ENCODE assay signal across 8 cellular contexts in the genomic region with DNA sequence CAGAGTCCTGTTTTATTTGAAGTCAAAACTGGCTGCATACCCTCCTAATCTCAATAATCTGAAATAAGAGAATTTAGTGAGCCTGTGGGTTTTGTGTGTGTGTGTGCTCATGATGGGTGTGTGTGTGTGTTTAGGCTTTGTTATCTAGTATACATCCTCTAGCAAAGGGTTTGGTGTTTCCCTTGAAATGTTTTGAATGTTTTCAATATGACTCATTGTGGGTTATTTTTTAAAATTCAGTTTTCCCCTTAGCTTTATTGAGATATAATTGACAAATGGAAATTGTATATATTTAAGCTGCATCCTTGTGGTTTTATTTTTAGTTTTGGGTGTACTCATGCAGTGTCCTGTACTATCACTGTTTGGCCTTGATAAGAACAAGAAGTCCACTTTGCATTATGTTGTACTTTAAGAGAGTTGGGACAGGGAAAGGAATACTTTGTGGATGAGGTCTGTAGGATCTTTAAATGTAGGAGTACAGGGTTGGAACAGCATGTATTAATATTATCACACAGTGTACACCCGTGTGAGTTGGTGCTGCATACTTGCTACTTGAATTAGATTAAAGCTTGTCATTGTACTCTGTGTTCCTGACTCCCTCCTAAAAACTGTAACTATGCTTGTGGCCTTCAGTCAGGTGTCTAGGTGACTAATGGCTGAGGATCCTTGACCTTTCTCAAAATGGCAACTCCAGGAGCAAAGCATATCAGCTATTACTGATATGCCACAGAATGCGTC. TPM values are rescaled to one million over a fixed set of nuclear protein-coding genes. Genes with fewer than 3 reads are reported as not detected.
DNase-seq lines count a peak whose midpoint lies in the region; ATAC-seq, FAIRE-seq and TF ChIP-seq lines count a peak whose summit lies in the region.

No MANE protein-coding gene starts in this region.

- POLR2A ChIA-PET in GM10248 (lab: Yijun Ruan, JAX): interaction anchor here (0.6 kb wide), 1 partner anchor 139 kb away, joined by 6 read pairs; no protein-coding TSS in a partner anchor

- peaks cover 6% of the 10 kb centered on the region for H3K36me3 Mint-ChIP-seq in neural progenitor cell

- peaks cover 11% of the 10 kb centered on the region for H3K4me1 Mint-ChIP-seq in neural progenitor cell

- H3K9me3 Mint-ChIP-seq in neural progenitor cell: no peaks in the 10 kb centered on the region

- H3K4me3 ChIP-seq in neural progenitor cell: no peak overlapping the region

- H3F3A ChIP-seq in neural progenitor cell (ENCODE audit: low read depth): no peaks in the 10 kb centered on the region

- no peak overlapping the region for H3K4me2 ChIP-seq in neural progenitor cell

- H3K9ac ChIP-seq in neural progenitor cell: no peak overlapping the region

- H4K20me1 ChIP-seq in neural progenitor cell (ENCODE audit: low read depth): no peaks in the 10 kb centered on the region

- no peak overlapping the region for H3K4me3 Mint-ChIP-seq in neural progenitor cell

- DNase-seq in HTR-8/SVneo (ENCODE audit: insufficient read length, low spot score) (no peak), neural progenitor cell (ENCODE audit: low spot score) (no peak), GM10248 (ENCODE audit: extremely low spot score) (no peak), NCI-H187 (lab: John Stamatoyannopoulos, UW) (no peak), C1 segment of cervical spinal cord (lab: John Stamatoyannopoulos, UW) (no peak)
- peak; percentile 7 for DNase-seq in central memory CD4-positive, alpha-beta T cell
- DNase-seq in stimulated activated naive CD4-positive, alpha-beta T cell treated with Interleukin-2 at 50 U/mL for 16 hours (lab: John Stamatoyannopoulos, UW): no peak

- no peaks in the 10 kb centered on the region for H3K4me1 ChIP-seq in neural progenitor cell

- peaks cover 4% of the 10 kb centered on the region for H3K27me3 Mint-ChIP-seq in neural progenitor cell (ENCODE audit: insufficient read depth, low read depth)

- peak overlapping the region; percentile 31 for H3K27ac Mint-ChIP-seq in neural progenitor cell

- H3K27me3 ChIP-seq in neural progenitor cell: no peaks in the 10 kb centered on the region

- CTCF ChIA-PET in GM10248 (lab: Yijun Ruan, JAX): interaction anchor here (0.9 to 2.0 kb wide), 5 partner anchors 10 to 177 kb away, joined by 3 to 8 read pairs (median 3); no protein-coding TSS in a partner anchor

- peaks cover 97% of the 10 kb centered on the region for H3K79me2 ChIP-seq in neural progenitor cell (ENCODE audit: low read depth)

- no peak overlapping the region for H2AFZ ChIP-seq in neural progenitor cell (replicated peaks)

- no peak for TF ChIP-seq CTCF in neural progenitor cell (IDR thresholded peaks at IDR 0.05)
- TF ChIP-seq CTCF in GM10248 (IDR thresholded peaks at IDR 0.05; ENCODE audit: control extremely low read depth, extremely low read depth, low read depth, missing control alignments): no peak

- H3K9me3 ChIP-seq in neural progenitor cell (ENCODE audit: low read depth): no peaks in the 10 kb centered on the region

- H3K36me3 ChIP-seq in neural progenitor cell: no peaks in the 10 kb centered on the region

- H3K27ac ChIP-seq in neural progenitor cell: no peak overlapping the region

- peak; percentile 64 for ATAC-seq in GM18502 (IDR thresholded peaks at IDR 0.05; ENCODE audit: poor library complexity, unreplicated experiment)

- peak; percentile 36 for FAIRE-seq in HTR-8/SVneo (lab: Jason Lieb, UNC)

RNA-seq across cellular contexts. Expression of gene VCL, which starts 58.3 kb away (rescaled TPM):
- total RNA-seq in neural progenitor cell (ENCODE audit: low replicate concordance): 96.9 and 104 TPM in 2 replicates
